8 cellular contexts compared by ENCODE assay signal in the genomic region with DNA sequence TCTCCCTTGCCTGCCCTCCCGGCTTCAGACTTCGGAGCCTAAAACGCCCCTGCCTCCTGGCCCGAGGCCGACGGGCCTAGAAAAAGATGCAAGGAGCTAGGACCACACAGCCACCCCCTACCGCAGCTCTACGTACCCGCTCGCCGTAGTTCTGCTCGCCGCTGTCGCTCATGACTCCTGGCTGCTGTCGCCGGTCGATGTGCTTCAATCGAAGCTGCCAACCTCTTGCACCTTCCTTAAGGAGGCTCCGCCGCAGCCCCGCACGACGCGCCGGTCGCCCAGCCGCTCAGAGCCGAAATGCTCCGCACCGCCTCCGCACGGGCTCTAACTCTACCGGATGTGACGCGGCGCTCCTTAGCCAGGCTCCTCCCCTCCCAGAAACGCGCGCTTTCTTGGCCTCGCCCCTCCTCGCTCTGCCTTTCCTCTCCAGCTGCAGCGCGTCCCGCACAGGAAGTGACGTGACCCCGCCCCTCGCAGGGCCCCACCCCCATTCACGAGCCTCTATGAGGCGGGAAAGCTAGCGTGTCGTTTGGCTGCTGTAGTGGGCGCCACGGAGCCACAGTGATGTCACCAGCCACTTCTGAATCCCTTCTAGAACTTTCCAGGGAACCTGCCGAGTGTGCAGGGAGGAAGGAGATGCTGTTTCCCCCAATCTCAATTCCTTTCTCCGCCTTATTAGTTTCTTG. TPM values are rescaled to one million over a fixed set of nuclear protein-coding genes. Genes with fewer than 3 reads are reported as not detected.
DNase-seq lines count a peak whose midpoint lies in the region; ATAC-seq and TF ChIP-seq lines count a peak whose summit lies in the region.

A gene (minus strand): TSS at position 326 of the 686 bp plus-strand sequence. CDS start 154 bp downstream, at position 172.

- POLR2A ChIA-PET in SK-N-SH (lab: Yijun Ruan, JAX), result interaction anchor here (0.5 to 2.3 kb wide), 12 partner anchors 10 to 846 kb away, joined by 3 to 17 read pairs (median 3); a partner anchor contains a TSS

- CTCF ChIA-PET in SK-N-SH (lab: Yijun Ruan, JAX), result interaction anchor here (0.8 to 2.0 kb wide), 3 partner anchors 37 to 278 kb away, joined by 3 to 4 read pairs (median 3); no protein-coding TSS in a partner anchor

- peaks cover 18% of the 10 kb centered on the region for H3F3A ChIP-seq in SK-N-SH (replicated peaks; ENCODE audit: insufficient read depth)

- H3K4me1 ChIP-seq in SK-N-SH (ENCODE audit: control insufficient read depth in 1 of 2, insufficient read depth in 2 of 2, low read depth in 1 of 2, low read length in 1 of 2) (peaks cover 3 to 13% of the 10 kb centered on the region in 2 experiments; a peak in 1 of 4 replicates), suprapubic skin (peaks cover 36% of the 10 kb centered on the region)

- H3K79me2 ChIP-seq in SK-N-SH (ENCODE audit: insufficient read depth), result peaks cover 50% of the 10 kb centered on the region

- WGBS in SK-N-SH (ENCODE audit: low lambda C conversion rate), result 5% methylated on average over 26 of the region's 55 CpGs
- 3% methylated on average over 31 of the region's 55 CpGs for WGBS in suprapubic skin

- no peaks in the 10 kb centered on the region for H3K27me3 ChIP-seq in SK-N-SH (ENCODE audit: insufficient read depth)
- H3K27me3 ChIP-seq in suprapubic skin, result no peaks in the 10 kb centered on the region

- peak in 1 of 2 experiments; percentile 10; a peak in 1 of 4 replicates for TF ChIP-seq EP300 in SK-N-SH (IDR thresholded peaks at IDR 0.05; ENCODE audit: borderline replicate concordance in 1 of 2, low read depth in 1 of 2, low read length in 1 of 2)
- no peak for TF ChIP-seq EP300 in suprapubic skin (IDR thresholded peaks at IDR 0.05)

- peak; percentile 98 for DNase-seq in GM10266 (ENCODE audit: extremely low spot score)
- DNase-seq in NCI-H1048 (lab: John Stamatoyannopoulos, UW), result peak; percentile 90
- peak; percentile 97 for DNase-seq in SK-N-SH
- DNase-seq in activated naive CD4-positive, alpha-beta T cell treated with anti-CD3 and anti-CD28 coated beads, Interleukin-2, amount 50 U/mL, for 16 hours, result peak; percentile 99
- peak; percentile 97 for DNase-seq in germinal center (ENCODE audit: low spot score)
- DNase-seq in nucleus accumbens (lab: John Stamatoyannopoulos, UW), result peak; percentile 82 to 100 (median 98)
- DNase-seq in suprapubic skin (ENCODE audit: low spot score in 2 of 2), result peak; percentile 99 to 100

- TF ChIP-seq RAD21 in SK-N-SH (IDR thresholded peaks at IDR 0.05; ENCODE audit: low read length), result no peak

- peak; percentile 98 to 100 for TF ChIP-seq POLR2A in suprapubic skin (IDR thresholded peaks at IDR 0.05)

- H3K4me3 ChIP-seq in SK-N-SH (ENCODE audit: low read depth in 2 of 2, low read length in 1 of 2) (peak within 1 kb of the TSS; percentile 99 to 100), suprapubic skin (peak within 1 kb of the TSS; percentile 98)

- H3K9me3 ChIP-seq in SK-N-SH, result no peaks in the 10 kb centered on the region
- H3K9me3 ChIP-seq in suprapubic skin, result no peaks in the 10 kb centered on the region

- H2AFZ ChIP-seq in SK-N-SH (ENCODE audit: low read depth), result peak within 1 kb of the TSS; percentile 69

- peak; percentile 89 for ATAC-seq in HG02588 (IDR thresholded peaks at IDR 0.05; ENCODE audit: unreplicated experiment)

- TF ChIP-seq CTCF in GM10266 (IDR thresholded peaks at IDR 0.05; ENCODE audit: control insufficient read depth, insufficient read depth, low read depth, missing control alignments) (peak; percentile 26), SK-N-SH (IDR thresholded peaks at IDR 0.05) (peak; percentile 37), suprapubic skin (IDR thresholded peaks at IDR 0.05) (peak in 1 of 2 donors; percentile 30)

- H3K27ac ChIP-seq in SK-N-SH (ENCODE audit: low read depth in 2 of 2, low read length in 1 of 2) (peak within 1 kb of the TSS; percentile 99), suprapubic skin (peak within 1 kb of the TSS; percentile 100)

- peak within 1 kb of the TSS; percentile 74 for H3K4me2 ChIP-seq in SK-N-SH

- peak within 1 kb of the TSS; percentile 100 for H3K9ac ChIP-seq in SK-N-SH

- H3K9me2 ChIP-seq in SK-N-SH, result no peaks in the 10 kb centered on the region

- peaks cover 0 to 8% of the 10 kb centered on the region in 2 experiments for H3K36me3 ChIP-seq in SK-N-SH (replicated peaks in 1 of 2; ENCODE audit: control insufficient read depth in 1 of 2, insufficient read depth in 2 of 2, low read length in 1 of 2)
- H3K36me3 ChIP-seq in suprapubic skin, result no peaks in the 10 kb centered on the region

- H4K20me1 ChIP-seq in SK-N-SH (ENCODE audit: insufficient read depth), result peaks cover 45% of the 10 kb centered on the region

TF ChIP-seq in SK-N-SH, 30 proteins besides CTCF, POLR2A, EP300 and RAD21 (continues in another document):
- TF ChIP-seq ELF1 (IDR thresholded peaks at IDR 0.05) (no peak), TAF1 (IDR thresholded peaks at IDR 0.05; ENCODE audit: borderline replicate concordance, low read depth, low read length) (peak; percentile 99), JUND (IDR thresholded peaks at IDR 0.05) (no peak), GATA2 (CRISPR knock-in tag; IDR thresholded peaks at IDR 0.05) (no peak), SMC3 (IDR thresholded peaks at IDR 0.05; ENCODE audit: low read depth, low read length) (no peak), GABPA (IDR thresholded peaks at IDR 0.05; ENCODE audit: low read depth) (peak; percentile 73), SIN3A (IDR thresholded peaks at IDR 0.05; ENCODE audit: borderline replicate concordance, low read depth, low read length) (0 out of 2 replicates have a peak, but pooled peaks have one; percentile 34), CHD2 (IDR thresholded peaks at IDR 0.05; ENCODE audit: low read length, partially characterized antibody) (peak; percentile 66), NRF1 (IDR thresholded peaks at IDR 0.05; ENCODE audit: low read depth, low read length) (no peak), FOSL2 (IDR thresholded peaks at IDR 0.05; ENCODE audit: borderline replicate concordance, low read depth) (no peak), TEAD4 (IDR thresholded peaks at IDR 0.05; ENCODE audit: borderline replicate concordance, insufficient read depth) (no peak), MXI1 (IDR thresholded peaks at IDR 0.05; ENCODE audit: low read depth, low read length) (peak; percentile 39), RXRA (IDR thresholded peaks at IDR 0.05; ENCODE audit: borderline replicate concordance, low read depth) (no peak), RCOR1 (IDR thresholded peaks at IDR 0.05; ENCODE audit: low read length) (no peak; the same call in 1 of the 2 replicates), TCF12 (IDR thresholded peaks at IDR 0.05) (no peak)
- TF ChIP-seq, protein P1, sequence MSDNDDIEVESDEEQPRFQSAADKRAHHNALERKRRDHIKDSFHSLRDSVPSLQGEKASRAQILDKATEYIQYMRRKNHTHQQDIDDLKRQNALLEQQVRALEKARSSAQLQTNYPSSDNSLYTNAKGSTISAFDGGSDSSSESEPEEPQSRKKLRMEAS (IDR thresholded peaks at IDR 0.05; ENCODE audit: low read depth), result peak; percentile 99
- TF ChIP-seq, protein P2, sequence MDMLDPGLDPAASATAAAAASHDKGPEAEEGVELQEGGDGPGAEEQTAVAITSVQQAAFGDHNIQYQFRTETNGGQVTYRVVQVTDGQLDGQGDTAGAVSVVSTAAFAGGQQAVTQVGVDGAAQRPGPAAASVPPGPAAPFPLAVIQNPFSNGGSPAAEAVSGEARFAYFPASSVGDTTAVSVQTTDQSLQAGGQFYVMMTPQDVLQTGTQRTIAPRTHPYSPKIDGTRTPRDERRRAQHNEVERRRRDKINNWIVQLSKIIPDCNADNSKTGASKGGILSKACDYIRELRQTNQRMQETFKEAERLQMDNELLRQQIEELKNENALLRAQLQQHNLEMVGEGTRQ (IDR thresholded peaks at IDR 0.05; ENCODE audit: borderline replicate concordance, low read depth, low read length), result no peak
- TF ChIP-seq, protein P3, sequence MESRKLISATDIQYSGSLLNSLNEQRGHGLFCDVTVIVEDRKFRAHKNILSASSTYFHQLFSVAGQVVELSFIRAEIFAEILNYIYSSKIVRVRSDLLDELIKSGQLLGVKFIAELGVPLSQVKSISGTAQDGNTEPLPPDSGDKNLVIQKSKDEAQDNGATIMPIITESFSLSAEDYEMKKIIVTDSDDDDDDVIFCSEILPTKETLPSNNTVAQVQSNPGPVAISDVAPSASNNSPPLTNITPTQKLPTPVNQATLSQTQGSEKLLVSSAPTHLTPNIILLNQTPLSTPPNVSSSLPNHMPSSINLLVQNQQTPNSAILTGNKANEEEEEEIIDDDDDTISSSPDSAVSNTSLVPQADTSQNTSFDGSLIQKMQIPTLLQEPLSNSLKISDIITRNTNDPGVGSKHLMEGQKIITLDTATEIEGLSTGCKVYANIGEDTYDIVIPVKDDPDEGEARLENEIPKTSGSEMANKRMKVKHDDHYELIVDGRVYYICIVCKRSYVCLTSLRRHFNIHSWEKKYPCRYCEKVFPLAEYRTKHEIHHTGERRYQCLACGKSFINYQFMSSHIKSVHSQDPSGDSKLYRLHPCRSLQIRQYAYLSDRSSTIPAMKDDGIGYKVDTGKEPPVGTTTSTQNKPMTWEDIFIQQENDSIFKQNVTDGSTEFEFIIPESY (IDR thresholded peaks at IDR 0.05; ENCODE audit: borderline replicate concordance, low read depth), result no peak
- TF ChIP-seq, protein P4, sequence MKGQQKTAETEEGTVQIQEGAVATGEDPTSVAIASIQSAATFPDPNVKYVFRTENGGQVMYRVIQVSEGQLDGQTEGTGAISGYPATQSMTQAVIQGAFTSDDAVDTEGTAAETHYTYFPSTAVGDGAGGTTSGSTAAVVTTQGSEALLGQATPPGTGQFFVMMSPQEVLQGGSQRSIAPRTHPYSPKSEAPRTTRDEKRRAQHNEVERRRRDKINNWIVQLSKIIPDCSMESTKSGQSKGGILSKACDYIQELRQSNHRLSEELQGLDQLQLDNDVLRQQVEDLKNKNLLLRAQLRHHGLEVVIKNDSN (IDR thresholded peaks at IDR 0.05; ENCODE audit: borderline replicate concordance, low read depth), result no peak
- TF ChIP-seq, protein P5, sequence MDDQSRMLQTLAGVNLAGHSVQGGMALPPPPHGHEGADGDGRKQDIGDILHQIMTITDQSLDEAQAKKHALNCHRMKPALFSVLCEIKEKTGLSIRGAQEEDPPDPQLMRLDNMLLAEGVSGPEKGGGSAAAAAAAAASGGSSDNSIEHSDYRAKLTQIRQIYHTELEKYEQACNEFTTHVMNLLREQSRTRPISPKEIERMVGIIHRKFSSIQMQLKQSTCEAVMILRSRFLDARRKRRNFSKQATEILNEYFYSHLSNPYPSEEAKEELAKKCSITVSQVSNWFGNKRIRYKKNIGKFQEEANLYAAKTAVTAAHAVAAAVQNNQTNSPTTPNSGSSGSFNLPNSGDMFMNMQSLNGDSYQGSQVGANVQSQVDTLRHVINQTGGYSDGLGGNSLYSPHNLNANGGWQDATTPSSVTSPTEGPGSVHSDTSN (IDR thresholded peaks at IDR 0.05), result no peak

RNA-seq across cellular contexts. Expression of the gene that starts here (rescaled TPM):
- 192 and 212 TPM in 2 replicates for polyA plus RNA-seq in SK-N-SH (2012; rRNA removed)
- polyA plus RNA-seq in SK-N-SH (2012; cell fraction: cytosol; rRNA removed), result 185 and 204 TPM in 2 replicates
- 311 and 484 TPM in 2 replicates for polyA plus RNA-seq in SK-N-SH (2012; cell fraction: nucleus; rRNA removed)
- 100 to 1,000 TPM; 149 to 410 (median 231) TPM for total RNA-seq in suprapubic skin

Comparison
In these comparisons a context has a peak if more than half of its experiments do, and no peak if none do; other contexts are left out.
1. Peak in every context shown above with its lines: DNase-seq, ATAC-seq, H3K4me3 ChIP-seq and H3K27ac ChIP-seq.